Comparison of ENCODE assay signal across 21 cellular contexts in genomic region chr18:3409811-3410210, GRCh38.
"Had no signal": no experiment of that assay in that cellular context is flagged by ENCODE, and none has a peak within 500 bp of the region (broad histone marks: within the 10 kb centered on the region; RNA-seq: fewer than 3 reads in every experiment).

No MANE protein-coding gene starts in this region.

- H3K36me3 ChIP-seq: brain microvascular endothelial cell, gastroesophageal sphincter, ovary, sigmoid colon, suprapubic skin, tibial artery, upper lobe of right lung had no signal

- H3K4me3 ChIP-seq: gastroesophageal sphincter, ovary, sigmoid colon, suprapubic skin, tibial artery, upper lobe of right lung had no signal

- ATAC-seq: activated CD4-positive, alpha-beta T cell treated with anti-CD3 and anti-CD28 coated beads for 36 hours; gastroesophageal sphincter; left cardiac atrium; upper lobe of right lung had no signal

- H3K9me3 ChIP-seq: ovary, sigmoid colon, upper lobe of right lung had no signal

- H3K27me3 Mint-ChIP-seq: activated CD4-positive, alpha-beta T cell treated with anti-CD3 and anti-CD28 coated beads for 36 hours; progenitor cell of endocrine pancreas had no signal

- H3K27ac Mint-ChIP-seq: activated CD4-positive, alpha-beta T cell treated with anti-CD3 and anti-CD28 coated beads for 36 hours; nephron; progenitor cell of endocrine pancreas had no signal

- H3K27me3 ChIP-seq: brain microvascular endothelial cell, ovary, suprapubic skin, upper lobe of right lung had no signal

- FAIRE-seq: astrocyte, small intestine had no signal

- H3K27ac ChIP-seq: brain microvascular endothelial cell, gastroesophageal sphincter, ovary, sigmoid colon, suprapubic skin, tibial artery, upper lobe of right lung had no signal

- H3K4me3 Mint-ChIP-seq: activated CD4-positive, alpha-beta T cell treated with anti-CD3 and anti-CD28 coated beads for 36 hours; nephron had no signal

- H3K4me1 ChIP-seq: gastroesophageal sphincter, sigmoid colon, upper lobe of right lung had no signal

- DNase-seq: activated CD4-positive, alpha-beta T cell treated with anti-CD3 and anti-CD28 coated beads for 36 hours; activated CD4-positive, CD25-positive, alpha-beta regulatory T cell; activated effector memory CD4-positive, alpha-beta T cell treated with Interleukin-2 at 50 U/mL for 16 hours; activated naive CD4-positive, alpha-beta T cell treated with Interleukin-2 at 50 U/mL for 16 hours; amniotic stem cell; cortex of kidney; hippocampal formation; left cardiac atrium; ovary; sigmoid colon; small intestine; stimulated activated CD4-positive, alpha-beta T cell treated with anti-CD3 and anti-CD28 coated beads, Interleukin-2, amount 100 ng/mL, for 24 hours; stimulated activated naive CD4-positive, alpha-beta T cell; tibial artery; upper lobe of right lung had no signal

- H3K4me1 Mint-ChIP-seq: nephron had no signal
